9 cellular contexts compared by ENCODE assay signal in the genomic region with DNA sequence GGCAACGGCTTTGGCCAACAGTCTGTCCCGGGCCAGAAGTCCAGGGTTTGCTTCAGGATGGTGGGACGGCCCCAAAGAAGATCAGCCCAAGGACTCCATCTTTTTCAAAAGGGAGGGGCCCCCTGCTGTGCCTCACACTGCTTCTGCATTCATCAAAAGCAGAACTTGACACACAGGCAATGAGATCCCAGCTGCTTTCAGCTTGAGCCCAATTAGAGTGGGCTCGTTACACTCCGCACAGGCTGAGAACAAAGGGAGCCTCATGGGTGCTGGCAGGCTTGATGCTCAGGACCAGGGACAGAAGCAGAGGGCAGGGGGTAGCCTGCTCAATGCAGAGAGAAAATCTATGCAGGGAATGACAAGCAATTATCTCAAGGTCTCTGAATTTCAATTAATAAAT. TPM values are rescaled to one million over a fixed set of nuclear protein-coding genes. Genes with fewer than 3 reads are reported as not detected.
DNase-seq lines count a peak whose midpoint lies in the region; ATAC-seq and TF ChIP-seq lines count a peak whose summit lies in the region.
"Had no signal": no experiment of that assay in that cellular context is flagged by ENCODE, and none has a peak within 500 bp of the region (broad histone marks: within the 10 kb centered on the region; RNA-seq: fewer than 3 reads in every experiment).

No MANE protein-coding gene starts in this region.

- H3K4me1 ChIP-seq in A673 (ENCODE audit: insufficient read depth, low read length, poor library complexity, severe bottlenecking) (peaks cover 16% of the 10 kb centered on the region), upper lobe of right lung (no peaks in the 10 kb centered on the region)

- intact Hi-C loops in A673 (cut with micrococcal nuclease; ENCODE audit: unreplicated experiment) (no loop called here), upper lobe of right lung (cut with DNase I) (no loop called here)

- H3K27me3 ChIP-seq in A673 (replicated peaks; ENCODE audit: insufficient read depth, low read depth, low read length, poor library complexity) (no peaks in the 10 kb centered on the region), upper lobe of right lung (no peaks in the 10 kb centered on the region)
- H3K27me3 ChIP-seq: SJSA1 had no signal

- peaks cover 6% of the 10 kb centered on the region for H3K36me3 Mint-ChIP-seq in effector memory CD8-positive, alpha-beta T cell (ENCODE audit: insufficient read depth)
- no peaks in the 10 kb centered on the region for H3K36me3 Mint-ChIP-seq in progenitor cell of endocrine pancreas (ENCODE audit: insufficient read depth)

- DNase-seq in A673 (ENCODE audit: low spot score) (peak; percentile 83), NB4 (ENCODE audit: low read depth) (peak; percentile 89), upper lobe of right lung (no peak), progenitor cell of endocrine pancreas (ENCODE audit: low spot score, unreplicated experiment) (no peak)
- no peak for DNase-seq in effector memory CD8-positive, alpha-beta T cell

- H3K9me3 ChIP-seq in A673 (ENCODE audit: low read depth, low read length, poor library complexity, severe bottlenecking) (no peaks in the 10 kb centered on the region), upper lobe of right lung (no peaks in the 10 kb centered on the region)
- H3K9me3 ChIP-seq: SJSA1 had no signal

- H3K9me3 Mint-ChIP-seq in effector memory CD8-positive, alpha-beta T cell = no peaks in the 10 kb centered on the region
- H3K9me3 Mint-ChIP-seq in progenitor cell of endocrine pancreas (ENCODE audit: low read depth) = no peaks in the 10 kb centered on the region

- no peaks in the 10 kb centered on the region for H3K27me3 Mint-ChIP-seq in effector memory CD8-positive, alpha-beta T cell
- H3K27me3 Mint-ChIP-seq in progenitor cell of endocrine pancreas = no peaks in the 10 kb centered on the region

- POLR2A ChIA-PET in A673 (lab: Charles Lee; ENCODE audit: low non-redundant PET) = no interaction called here

- H3K36me3 ChIP-seq in A673 (ENCODE audit: insufficient read depth, low read length, poor library complexity, severe bottlenecking) (no peaks in the 10 kb centered on the region), upper lobe of right lung (no peaks in the 10 kb centered on the region)

- H3K4me3 ChIP-seq in A673 (ENCODE audit: low read depth, low read length, poor library complexity, severe bottlenecking) (no peak overlapping the region), NB4 (ENCODE audit: low read depth, low read length) (no peak overlapping the region), upper lobe of right lung (no peak overlapping the region)
- H3K4me3 ChIP-seq: SJSA1 had no signal

- H3K4me1 Mint-ChIP-seq in effector memory CD8-positive, alpha-beta T cell (ENCODE audit: low read depth in 2 of 2) = peaks cover 45 to 63% of the 10 kb centered on the region in 2 donors
- H3K4me1 Mint-ChIP-seq in progenitor cell of endocrine pancreas (ENCODE audit: low read depth) = peaks cover 9% of the 10 kb centered on the region

- TF ChIP-seq POLR2A in NB4 (IDR thresholded peaks at IDR 0.05; ENCODE audit: extremely low read depth, insufficient read length) = no peak

- H3K27ac ChIP-seq in A673 (ENCODE audit: low read depth, low read length, poor library complexity, severe bottlenecking) (no peak overlapping the region), upper lobe of right lung (no peak overlapping the region)
- H3K27ac ChIP-seq: SJSA1 had no signal

- CTCF ChIA-PET in A673 (lab: Charles Lee) = interaction anchor here (0.6 kb wide), 1 partner anchor 30 kb away, joined by 8 read pairs; no protein-coding TSS in a partner anchor

- BruUV-seq in A673 (replicated peaks; lab: Mats Ljungman, UMichigan) = no TSS peak

- H3K27ac Mint-ChIP-seq in effector memory CD8-positive, alpha-beta T cell = no peak overlapping the region
- no peak overlapping the region for H3K27ac Mint-ChIP-seq in progenitor cell of endocrine pancreas

- H3K4me3 Mint-ChIP-seq in effector memory CD8-positive, alpha-beta T cell = no peak overlapping the region
- H3K4me3 Mint-ChIP-seq in progenitor cell of endocrine pancreas (ENCODE audit: low read depth) = no peak overlapping the region

- no peak for TF ChIP-seq CTCF in A673 (conservative IDR thresholded peaks at IDR 0.05; ENCODE audit: low read depth, low read length)
- TF ChIP-seq CTCF in NB4 (IDR thresholded peaks at IDR 0.05; ENCODE audit: low read depth, low read length) = no peak
- TF ChIP-seq CTCF in upper lobe of right lung (IDR thresholded peaks at IDR 0.05) = no peak
- TF ChIP-seq CTCF in progenitor cell of endocrine pancreas (IDR thresholded peaks at IDR 0.05; ENCODE audit: unreplicated experiment) = no peak

- ATAC-seq in GM21526 (IDR thresholded peaks at IDR 0.05; ENCODE audit: low FRiP score, unreplicated experiment) (peak; percentile 66), upper lobe of right lung (peak; percentile 80), HG03571 (IDR thresholded peaks at IDR 0.05; ENCODE audit: unreplicated experiment) (no peak), HG02642 (IDR thresholded peaks at IDR 0.05; ENCODE audit: poor library complexity, unreplicated experiment) (no peak)
- peak; percentile 19 for ATAC-seq in effector memory CD8-positive, alpha-beta T cell (replicated peaks)

RNA-seq across cellular contexts. Expression of a gene that starts 45.5 kb away (rescaled TPM):
- 44.8 and 49.6 TPM in 2 replicates for total RNA-seq in A673 (2021)
- total RNA-seq in upper lobe of right lung = 53.7 TPM
- total RNA-seq in progenitor cell of endocrine pancreas = 45.6 and 47.8 TPM in 2 replicates

Comparison
In these comparisons a context has a peak if more than half of its experiments do, and no peak if none do; other contexts are left out.
1. DNase-seq: peak in A673 (single experiment) and NB4 (single experiment); none in effector memory CD8-positive, alpha-beta T cell (0 of 3), upper lobe of right lung (single experiment) and progenitor cell of endocrine pancreas (single experiment).
2. ATAC-seq: peak in GM21526 (single experiment), effector memory CD8-positive, alpha-beta T cell (single experiment) and upper lobe of right lung (single experiment); none in HG03571 (single experiment) and HG02642 (single experiment).